Comparison of ENCODE assay signal across 8 cellular contexts in genomic region chr5:112921031-112921832, GRCh38. TPM values are rescaled to one million over a fixed set of nuclear protein-coding genes. Genes with fewer than 3 reads are reported as not detected.
DNase-seq lines count a peak whose midpoint lies in the region; ATAC-seq and TF ChIP-seq lines count a peak whose summit lies in the region.

No MANE protein-coding gene starts in this region.

- H3K27me3 ChIP-seq in PC-3 (ENCODE audit: low read length), result no peaks in the 10 kb centered on the region
- no peaks in the 10 kb centered on the region for H3K27me3 ChIP-seq in naive thymus-derived CD4-positive, alpha-beta T cell (ENCODE audit: control insufficient read depth in 2 of 2, insufficient read depth in 2 of 2, low read length in 2 of 2)
- H3K27me3 ChIP-seq in stomach smooth muscle (ENCODE audit: control insufficient read depth in 1 of 2, insufficient read depth in 2 of 2, low read length in 2 of 2), result no peaks in the 10 kb centered on the region

- DNase-seq in COLO829 (ENCODE audit: low spot score) (peak; percentile 21), PC-3 (peak; percentile 63), fibroblast of mammary gland (ENCODE audit: low read depth) (peak; percentile 70)
- DNase-seq in activated T-helper 9 cell treated with anti-CD3 and anti-CD28 coated beads, Interleukin-2, amount 50 U/mL, for 16 hours (ENCODE audit: low read depth), result peak; percentile 51
- DNase-seq in naive thymus-derived CD4-positive, alpha-beta T cell, result peak; percentile 22 to 65 (median 45)

- ATAC-seq in GM19467 (IDR thresholded peaks at IDR 0.05; ENCODE audit: unreplicated experiment) (peak; percentile 30), HG03571 (IDR thresholded peaks at IDR 0.05; ENCODE audit: unreplicated experiment) (peak; percentile 33), PC-3 (peak; percentile 65)
- peak; percentile 53 for ATAC-seq in naive thymus-derived CD4-positive, alpha-beta T cell

- H3K27ac ChIP-seq in PC-3 (ENCODE audit: low read length) (peak overlapping the region; percentile 66), stomach smooth muscle (ENCODE audit: low read length) (peak overlapping the region; percentile 93)
- peak overlapping the region; percentile 79 for H3K27ac ChIP-seq in naive thymus-derived CD4-positive, alpha-beta T cell (ENCODE audit: low read depth, low read length)

- peak overlapping the region; percentile 84 for H2AFZ ChIP-seq in PC-3 (ENCODE audit: low read length)

- no peaks in the 10 kb centered on the region for H3K9me2 ChIP-seq in PC-3 (replicated peaks; ENCODE audit: low read length)

- H3K36me3 Mint-ChIP-seq in naive thymus-derived CD4-positive, alpha-beta T cell, result peaks cover 3 to 31% (median 14%) of the 10 kb centered on the region in 5 donors

- no peaks in the 10 kb centered on the region for H3K27me3 Mint-ChIP-seq in naive thymus-derived CD4-positive, alpha-beta T cell

- no peaks in the 10 kb centered on the region for H4K20me1 ChIP-seq in PC-3 (ENCODE audit: low read length)

- H3K4me3 ChIP-seq in PC-3 (ENCODE audit: low read length) (peak overlapping the region; percentile 98), fibroblast of mammary gland (ENCODE audit: control insufficient read depth, low read depth, low read length) (peak overlapping the region; percentile 89), stomach smooth muscle (ENCODE audit: low read length in 2 of 2) (peak overlapping the region; percentile 56 to 92)
- peak overlapping the region; percentile 76 for H3K4me3 ChIP-seq in naive thymus-derived CD4-positive, alpha-beta T cell (ENCODE audit: low read length)

- H3K4me3 Mint-ChIP-seq in naive thymus-derived CD4-positive, alpha-beta T cell, result peak overlapping the region; percentile 77 to 99 (median 89)

- peaks cover 52 to 77% (median 66%) of the 10 kb centered on the region in 7 donors for H3K4me1 Mint-ChIP-seq in naive thymus-derived CD4-positive, alpha-beta T cell

- no peaks in the 10 kb centered on the region for H3F3A ChIP-seq in PC-3 (ENCODE audit: low read length, unreplicated experiment)

- POLR2A ChIA-PET in PC-3 (lab: Charles Lee; ENCODE audit: unreplicated experiment), result interaction anchor here (0.5 kb wide), 1 partner anchor 73 kb away, joined by 10 read pairs; no protein-coding TSS in a partner anchor
- POLR2A ChIA-PET in naive thymus-derived CD4-positive, alpha-beta T cell (lab: Charles Lee), result interaction anchor here (0.9 to 3.4 kb wide), 11 partner anchors 8 to 60 kb away, joined by 3 to 29 read pairs (median 5); partner anchors contain the start of genes DCP2 and SRP19

- peaks cover 13% of the 10 kb centered on the region; the same call in 1 of the 2 replicates for H3K4me1 ChIP-seq in PC-3 (ENCODE audit: insufficient read depth, low read length)
- H3K4me1 ChIP-seq in naive thymus-derived CD4-positive, alpha-beta T cell (ENCODE audit: control insufficient read depth in 2 of 2, insufficient read depth in 2 of 2, low read length in 2 of 2), result peaks cover 49 to 60% of the 10 kb centered on the region in 2 donors
- H3K4me1 ChIP-seq in stomach smooth muscle (ENCODE audit: control insufficient read depth, insufficient read depth, low read length), result peaks cover 29% of the 10 kb centered on the region

- TSS peak; percentile 86 for BruUV-seq in PC-3 (replicated peaks; lab: Mats Ljungman, UMichigan)

- peak overlapping the region; percentile 85 for H3K4me2 ChIP-seq in PC-3 (ENCODE audit: low read length)

- H3K36me3 ChIP-seq in PC-3 (ENCODE audit: low read depth, low read length), result peaks cover 10% of the 10 kb centered on the region
- peaks cover 0 to 4% (median 0%) of the 10 kb centered on the region in 3 experiments for H3K36me3 ChIP-seq in naive thymus-derived CD4-positive, alpha-beta T cell (ENCODE audit: control insufficient read depth in 2 of 3, insufficient read depth in 3 of 3, low read length in 3 of 3)
- H3K36me3 ChIP-seq in stomach smooth muscle (ENCODE audit: control insufficient read depth in 2 of 2, insufficient read depth in 2 of 2, low read length in 2 of 2), result peaks cover 7 to 11% of the 10 kb centered on the region in 2 donors

- TF ChIP-seq CTCF in PC-3 (conservative IDR thresholded peaks at IDR 0.05; ENCODE audit: low read depth, low read length), result no peak
- no peak for TF ChIP-seq CTCF in fibroblast of mammary gland (conservative IDR thresholded peaks at IDR 0.05; ENCODE audit: control insufficient read depth, insufficient read depth, low read depth, low read length)

- peaks cover 0 to 4% (median 0%) of the 10 kb centered on the region in 11 donors for H3K9me3 Mint-ChIP-seq in naive thymus-derived CD4-positive, alpha-beta T cell

- CTCF ChIA-PET in PC-3 (lab: Charles Lee), result no interaction called here
- CTCF ChIA-PET in naive thymus-derived CD4-positive, alpha-beta T cell (lab: Charles Lee), result interaction anchor here (0.5 to 4.3 kb wide), 6 partner anchors 17 to 563 kb away, joined by 3 to 36 read pairs (median 6); no protein-coding TSS in a partner anchor

- peaks cover 53% of the 10 kb centered on the region for H3K79me2 ChIP-seq in PC-3 (ENCODE audit: low read length)

- H3K9ac ChIP-seq in PC-3 (ENCODE audit: low read length), result peak overlapping the region; percentile 89
- peak overlapping the region; percentile 90 for H3K9ac ChIP-seq in stomach smooth muscle (ENCODE audit: low read length in 2 of 2)

- peak overlapping the region; percentile 59 to 92 (median 83) for H3K27ac Mint-ChIP-seq in naive thymus-derived CD4-positive, alpha-beta T cell

- H3K9me3 ChIP-seq in PC-3 (ENCODE audit: low read length) (no peaks in the 10 kb centered on the region), stomach smooth muscle (ENCODE audit: control insufficient read depth in 2 of 2, low read length in 2 of 2) (no peaks in the 10 kb centered on the region)
- no peaks in the 10 kb centered on the region for H3K9me3 ChIP-seq in naive thymus-derived CD4-positive, alpha-beta T cell (ENCODE audit: control insufficient read depth in 2 of 3, low read length in 3 of 3)

- intact Hi-C loops in PC-3 (cut with micrococcal nuclease), result loop anchor here (5.0 kb wide), 3 partner anchors 56 to 164 kb away; partner anchors contain the start of genes DCP2 and SRP19
- intact Hi-C loops in naive thymus-derived CD4-positive, alpha-beta T cell (cut with micrococcal nuclease), result loop anchor here (1.0 to 10.0 kb wide), 7 partner anchors 42 to 1166 kb away; partner anchors contain the start of genes APC (in 1 of the 2), NREP (in 1 of the 2) and YTHDC2 (in 1 of the 2)

RNA-seq across cellular contexts. Expression of gene REEP5, which starts 0.8 kb away (rescaled TPM):
- total RNA-seq in PC-3 (2014; rRNA removed), result 61.9 and 85.2 TPM in 2 replicates
- 10 to 100 TPM; 16.4 to 83.9 (median 30.0) TPM for total RNA-seq in naive thymus-derived CD4-positive, alpha-beta T cell
- 10 to 100 TPM; 28.4 to 33.4 TPM for polyA plus RNA-seq in naive thymus-derived CD4-positive, alpha-beta T cell

RNA-seq across cellular contexts. Expression of gene DCP2, which starts 55.4 kb away (rescaled TPM):
- total RNA-seq in PC-3 (2014; rRNA removed), result 26.7 and 33.6 TPM in 2 replicates
- 100 to 1,000 TPM in 1 of 5 experiments, 10 to 100 TPM in 4; 60.2 to 101 (median 85.1) TPM for total RNA-seq in naive thymus-derived CD4-positive, alpha-beta T cell
- 10 to 100 TPM; 50.7 to 55.8 TPM for polyA plus RNA-seq in naive thymus-derived CD4-positive, alpha-beta T cell

Comparison
In these comparisons a context has a peak if more than half of its experiments do, and no peak if none do; other contexts are left out.
1. Peak in every context shown above with its lines: DNase-seq, ATAC-seq, H3K4me3 ChIP-seq and H3K27ac ChIP-seq.